ENCODE assay signal across 14 cellular contexts in genomic region chr18:46315187-46315586, GRCh38.
"Had no signal": no experiment of that assay in that cellular context is flagged by ENCODE, and none has a peak within 500 bp of the region (broad histone marks: within the 10 kb centered on the region; RNA-seq: fewer than 3 reads in every experiment).

No MANE protein-coding gene starts in this region.

- H3K9me3 Mint-ChIP-seq: activated CD4-positive, alpha-beta memory T cell treated with anti-CD3 and anti-CD28 coated beads, Interleukin-2, amount 10 ng/mL, durations not matched to agents 7 days and 5 days; neural progenitor cell had no signal

- H3K27ac Mint-ChIP-seq: activated CD4-positive, alpha-beta memory T cell treated with anti-CD3 and anti-CD28 coated beads, Interleukin-2, amount 10 ng/mL, durations not matched to agents 7 days and 5 days; neural progenitor cell had no signal

- H3K4me1 Mint-ChIP-seq: activated CD4-positive, alpha-beta memory T cell treated with anti-CD3 and anti-CD28 coated beads, Interleukin-2, amount 10 ng/mL, durations not matched to agents 7 days and 5 days had no signal

- H3K4me3 Mint-ChIP-seq: activated CD4-positive, alpha-beta memory T cell treated with anti-CD3 and anti-CD28 coated beads, Interleukin-2, amount 10 ng/mL, durations not matched to agents 7 days and 5 days; neural progenitor cell had no signal

- H2AFZ ChIP-seq: neural progenitor cell, parathyroid adenoma had no signal

- ATAC-seq: heart left ventricle had no signal

- H3K27me3 ChIP-seq: heart left ventricle, neural progenitor cell, right atrium auricular region had no signal

- DNase-seq: activated CD4-positive, alpha-beta memory T cell treated with anti-CD3 and anti-CD28 coated beads, Interleukin-2, amount 10 ng/mL, durations not matched to agents 7 days and 5 days; activated CD4-positive, alpha-beta T cell treated with anti-CD3 and anti-CD28 coated beads for 1 hour; activated CD8-positive, alpha-beta memory T cell treated with anti-CD3 and anti-CD28 coated beads, Interleukin-2, amount 50 U/mL, for 48 hours; activated naive CD4-positive, alpha-beta T cell; foreskin melanocyte; heart left ventricle; mesenchymal stem cell; substantia nigra; trophoblast cell had no signal

- H3K9ac ChIP-seq: neural progenitor cell, parathyroid adenoma had no signal

- H3K79me2 ChIP-seq: parathyroid adenoma had no signal

- H3K36me3 ChIP-seq: heart left ventricle, neural progenitor cell, right atrium auricular region had no signal

- H3K4me2 ChIP-seq: neural progenitor cell had no signal

- FAIRE-seq: bronchial epithelial cell had no signal

- H3K27ac ChIP-seq: heart left ventricle, neural progenitor cell, parathyroid adenoma, right atrium auricular region, skin epidermis had no signal

- H3K9me3 ChIP-seq: heart left ventricle, right atrium auricular region had no signal

- H3K4me1 ChIP-seq: heart left ventricle, parathyroid adenoma, right atrium auricular region had no signal

- H3K4me3 ChIP-seq: heart left ventricle, neural progenitor cell, right atrium auricular region, skin epidermis had no signal
